1 cellular context compared by ENCODE assay signal in the genomic region with DNA sequence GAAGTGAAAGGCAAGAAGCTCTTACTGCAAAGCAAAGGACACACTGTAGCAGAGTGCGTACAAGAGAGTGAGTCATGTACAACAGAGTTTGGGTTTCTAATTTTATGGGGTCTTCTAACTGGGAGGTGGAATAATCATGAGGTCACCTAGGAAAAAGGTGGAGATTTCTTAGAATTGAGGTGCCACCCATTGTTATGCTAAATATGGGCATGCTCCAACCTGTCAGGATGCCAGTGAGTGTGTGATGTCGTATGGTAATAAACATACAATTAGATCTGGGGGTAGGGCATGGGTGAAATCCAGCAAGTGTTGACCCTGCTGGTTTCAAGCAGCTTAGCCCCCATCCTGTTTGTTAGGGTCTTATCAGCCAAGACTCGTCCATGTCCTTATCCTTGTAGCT.
TF ChIP-seq lines count a peak whose summit lies in the region.

No MANE protein-coding gene starts in this region.

TF ChIP-seq in GM23338, 12 proteins besides CTCF, POLR2A, EP300 and RAD21 (continued from another document):
- TF ChIP-seq NANOG (IDR thresholded peaks at IDR 0.05; ENCODE audit: borderline replicate concordance) (no peak), ZNF331 (CRISPR knock-in tag; IDR thresholded peaks at IDR 0.05; ENCODE audit: low read depth) (no peak)
